Comparison of ENCODE assay signal across 8 cellular contexts in genomic region chr17:39196820-39197331, GRCh38. TPM values are rescaled to one million over a fixed set of nuclear protein-coding genes. Genes with fewer than 3 reads are reported as not detected.
DNase-seq lines count a peak whose midpoint lies in the region; ATAC-seq and TF ChIP-seq lines count a peak whose summit lies in the region.

No MANE protein-coding gene starts in this region.

- H3K9me3 ChIP-seq in RWPE2 (ENCODE audit: severe bottlenecking) = no peaks in the 10 kb centered on the region
- peaks cover 0 to under 1% of the 10 kb centered on the region in 2 donors for H3K9me3 ChIP-seq in neuronal stem cell (replicated peaks in 1 of 2; ENCODE audit: control insufficient read depth in 2 of 2, insufficient read depth in 1 of 2, low read depth in 1 of 2, low read length in 2 of 2)

- no peak overlapping the region for H2BK15ac ChIP-seq in neuronal stem cell (ENCODE audit: low read length)

- peak; percentile 11 for DNase-seq in stimulated activated CD8-positive, alpha-beta memory T cell treated with anti-CD3 and anti-CD28 coated beads, Interleukin-12 subunit alpha, Interleukin-12 subunit beta, amount 100 ng/mL, for 4 hours (ENCODE audit: low read depth)
- DNase-seq in stimulated activated CD8-positive, alpha-beta memory T cell treated with anti-CD3 and anti-CD28 coated beads, Interleukin-4, amount 100 ng/mL, for 48 hours = no peak
- DNase-seq in RWPE2 (ENCODE audit: low spot score) = no peak
- no peak for DNase-seq in epithelial cell of esophagus (ENCODE audit: low read depth)
- no peak for DNase-seq in neuronal stem cell (ENCODE audit: low spot score)
- no peak for DNase-seq in NCI-H1694 (lab: John Stamatoyannopoulos, UW)
- DNase-seq in GM19240 (ENCODE audit: insufficient read length, low spot score) = no peak

- ATAC-seq in RWPE2 (ENCODE audit: low read depth) = peak; percentile 37
- no peak for ATAC-seq in HG03354 (IDR thresholded peaks at IDR 0.05; ENCODE audit: poor library complexity, severe bottlenecking, unreplicated experiment)

- peak overlapping the region; percentile 82 for H3K9ac ChIP-seq in neuronal stem cell (ENCODE audit: low read depth, low read length, poor library complexity)

- H3K36me3 ChIP-seq in RWPE2 (ENCODE audit: low read depth) (peaks cover 37% of the 10 kb centered on the region), neuronal stem cell (replicated peaks in 1 of 2; ENCODE audit: control insufficient read depth in 2 of 2, insufficient read depth in 2 of 2, low read length in 2 of 2) (peaks cover 25 to 35% of the 10 kb centered on the region in 2 donors)

- peak overlapping the region; percentile 64 for H3K4me3 ChIP-seq in RWPE2 (ENCODE audit: severe bottlenecking)
- H3K4me3 ChIP-seq in epithelial cell of esophagus (ENCODE audit: low read length) = peak overlapping the region; percentile 62
- peak overlapping the region; percentile 77 to 85 for H3K4me3 ChIP-seq in neuronal stem cell (ENCODE audit: low read length in 2 of 2)

- H2BK12ac ChIP-seq in neuronal stem cell (ENCODE audit: low read length) = no peak overlapping the region

- H3K27me3 ChIP-seq in RWPE2 (ENCODE audit: insufficient read depth, poor library complexity, severe bottlenecking) (no peaks in the 10 kb centered on the region), neuronal stem cell (ENCODE audit: control insufficient read depth in 3 of 3, insufficient read depth in 3 of 3, low read depth in 1 of 3, low read length in 3 of 3) (no peaks in the 10 kb centered on the region)

- H3K27ac ChIP-seq in RWPE2 (ENCODE audit: poor library complexity, severe bottlenecking) (peak overlapping the region; percentile 78), neuronal stem cell (replicated peaks; ENCODE audit: low read length) (no peak overlapping the region)

- H3K23ac ChIP-seq in neuronal stem cell (ENCODE audit: low read depth, low read length, poor library complexity) = peak overlapping the region; percentile 77

- TF ChIP-seq CTCF in RWPE2 (IDR thresholded peaks at IDR 0.05; ENCODE audit: poor library complexity, severe bottlenecking) = no peak
- no peak for TF ChIP-seq CTCF in epithelial cell of esophagus (IDR thresholded peaks at IDR 0.05; ENCODE audit: insufficient read depth, low read depth, low read length, missing control alignments)

- H4K91ac ChIP-seq in neuronal stem cell (ENCODE audit: low read depth, low read length, poor library complexity) = no peak overlapping the region

- WGBS in neuronal stem cell (ENCODE audit: extremely low coverage in 2 of 2, insufficient read length in 2 of 2, insufficient replicate concordance in 1 of 2), 2 donors = no CpG with 5 or more reads among the region's 32 CpGs

- peak overlapping the region; percentile 95 for H2AFZ ChIP-seq in neuronal stem cell (ENCODE audit: low read length)

- H3K14ac ChIP-seq in neuronal stem cell (ENCODE audit: low read length) = peak overlapping the region; percentile 82

- peak overlapping the region; percentile 68 for H2AK5ac ChIP-seq in neuronal stem cell (ENCODE audit: low read depth, low read length)

- no peak overlapping the region for H3K4ac ChIP-seq in neuronal stem cell (ENCODE audit: low read length)

- H3K18ac ChIP-seq in neuronal stem cell (ENCODE audit: low read length) = peak overlapping the region; percentile 96

- no peak overlapping the region for H2BK120ac ChIP-seq in neuronal stem cell (ENCODE audit: low read depth, low read length)

- H3K4me2 ChIP-seq in neuronal stem cell (ENCODE audit: insufficient read depth, low read length, poor library complexity, severe bottlenecking) = peak overlapping the region; percentile 91

- H2BK5ac ChIP-seq in neuronal stem cell (ENCODE audit: low read length) = peak overlapping the region; percentile 93

- H3K4me1 ChIP-seq in RWPE2 (ENCODE audit: insufficient read depth, poor library complexity, severe bottlenecking) = peaks cover 6% of the 10 kb centered on the region
- peaks cover 15 to 28% of the 10 kb centered on the region in 2 donors for H3K4me1 ChIP-seq in neuronal stem cell (ENCODE audit: control insufficient read depth in 2 of 2, insufficient read depth in 1 of 2, low read depth in 1 of 2, low read length in 2 of 2)

- no peak overlapping the region for H4K8ac ChIP-seq in neuronal stem cell (ENCODE audit: low read depth, low read length)

- H3K79me1 ChIP-seq in neuronal stem cell (ENCODE audit: low read depth, low read length) = peaks cover 16% of the 10 kb centered on the region

RNA-seq across cellular contexts. Expression of gene CACNB1, which starts 0.6 kb away (rescaled TPM):
- 5.8 TPM for polyA plus RNA-seq in neuronal stem cell (2013, experiment 1 of 2)
- 5.9 TPM for polyA plus RNA-seq in neuronal stem cell (2013, experiment 2 of 2)

RNA-seq across cellular contexts. Expression of gene RPL19, which starts 3.2 kb away (rescaled TPM):
- polyA plus RNA-seq in neuronal stem cell (2013, experiment 1 of 2) = 2,934 TPM
- polyA plus RNA-seq in neuronal stem cell (2013, experiment 2 of 2) = 2,874 TPM

RNA-seq across cellular contexts. Expression of gene STAC2, which starts 28.9 kb away (rescaled TPM):
- 3.2 TPM for polyA plus RNA-seq in neuronal stem cell (2013, experiment 1 of 2)
- 3.3 TPM for polyA plus RNA-seq in neuronal stem cell (2013, experiment 2 of 2)

RNA-seq across cellular contexts. Expression of gene ARL5C, which starts 30.9 kb away (rescaled TPM):
- polyA plus RNA-seq in neuronal stem cell (2013, experiment 1 of 2) = not detected
- polyA plus RNA-seq in neuronal stem cell (2013, experiment 2 of 2) = not detected

RNA-seq across cellular contexts. Expression of gene PLXDC1, which starts 45.4 kb away (rescaled TPM):
- polyA plus RNA-seq in neuronal stem cell (2013, experiment 1 of 2) = 0.56 TPM
- 0.46 TPM for polyA plus RNA-seq in neuronal stem cell (2013, experiment 2 of 2)
